Comparison of ENCODE assay signal across 1 cellular context in genomic region chr9:88653926-88654325, GRCh38.
TF ChIP-seq lines count a peak whose summit lies in the region.

No MANE protein-coding gene starts in this region.

TF ChIP-seq in A549, 52 proteins besides CTCF, POLR2A, EP300 and RAD21:
- TF ChIP-seq SMC3 (IDR thresholded peaks at IDR 0.05) (no peak), FOXS1 (CRISPR knock-in tag; IDR thresholded peaks at IDR 0.05) (no peak), RFX5 (IDR thresholded peaks at IDR 0.05) (no peak), CBX8 (IDR thresholded peaks at IDR 0.05) (no peak), ESRRA (IDR thresholded peaks at IDR 0.05; ENCODE audit: borderline replicate concordance, low read length) (no peak), HOXA7 (CRISPR knock-in tag; IDR thresholded peaks at IDR 0.05) (no peak), E2F6 (IDR thresholded peaks at IDR 0.05; ENCODE audit: borderline replicate concordance, low read depth) (no peak), EHMT2 (IDR thresholded peaks at IDR 0.05; ENCODE audit: low read depth) (no peak), BCL3 (IDR thresholded peaks at IDR 0.05) (no peak), HDAC2 (IDR thresholded peaks at IDR 0.05) (no peak), JUN (IDR thresholded peaks at IDR 0.05) (no peak), PBX3 (IDR thresholded peaks at IDR 0.05) (no peak), FOSB (CRISPR knock-in tag; IDR thresholded peaks at IDR 0.05) (no peak)
- TF ChIP-seq, protein P1, sequence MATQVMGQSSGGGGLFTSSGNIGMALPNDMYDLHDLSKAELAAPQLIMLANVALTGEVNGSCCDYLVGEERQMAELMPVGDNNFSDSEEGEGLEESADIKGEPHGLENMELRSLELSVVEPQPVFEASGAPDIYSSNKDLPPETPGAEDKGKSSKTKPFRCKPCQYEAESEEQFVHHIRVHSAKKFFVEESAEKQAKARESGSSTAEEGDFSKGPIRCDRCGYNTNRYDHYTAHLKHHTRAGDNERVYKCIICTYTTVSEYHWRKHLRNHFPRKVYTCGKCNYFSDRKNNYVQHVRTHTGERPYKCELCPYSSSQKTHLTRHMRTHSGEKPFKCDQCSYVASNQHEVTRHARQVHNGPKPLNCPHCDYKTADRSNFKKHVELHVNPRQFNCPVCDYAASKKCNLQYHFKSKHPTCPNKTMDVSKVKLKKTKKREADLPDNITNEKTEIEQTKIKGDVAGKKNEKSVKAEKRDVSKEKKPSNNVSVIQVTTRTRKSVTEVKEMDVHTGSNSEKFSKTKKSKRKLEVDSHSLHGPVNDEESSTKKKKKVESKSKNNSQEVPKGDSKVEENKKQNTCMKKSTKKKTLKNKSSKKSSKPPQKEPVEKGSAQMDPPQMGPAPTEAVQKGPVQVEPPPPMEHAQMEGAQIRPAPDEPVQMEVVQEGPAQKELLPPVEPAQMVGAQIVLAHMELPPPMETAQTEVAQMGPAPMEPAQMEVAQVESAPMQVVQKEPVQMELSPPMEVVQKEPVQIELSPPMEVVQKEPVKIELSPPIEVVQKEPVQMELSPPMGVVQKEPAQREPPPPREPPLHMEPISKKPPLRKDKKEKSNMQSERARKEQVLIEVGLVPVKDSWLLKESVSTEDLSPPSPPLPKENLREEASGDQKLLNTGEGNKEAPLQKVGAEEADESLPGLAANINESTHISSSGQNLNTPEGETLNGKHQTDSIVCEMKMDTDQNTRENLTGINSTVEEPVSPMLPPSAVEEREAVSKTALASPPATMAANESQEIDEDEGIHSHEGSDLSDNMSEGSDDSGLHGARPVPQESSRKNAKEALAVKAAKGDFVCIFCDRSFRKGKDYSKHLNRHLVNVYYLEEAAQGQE (IDR thresholded peaks at IDR 0.05): no peak
